8 cellular contexts compared by ENCODE assay signal in genomic region chr7:130733866-130734524, GRCh38. TPM values are rescaled to one million over a fixed set of nuclear protein-coding genes. Genes with fewer than 3 reads are reported as not detected.
A peak's percentile ranks its signal among the peaks of the same experiment; 100 is the strongest.
DNase-seq lines count a peak whose midpoint lies in the region; ATAC-seq and TF ChIP-seq lines count a peak whose summit lies in the region.

TSS of gene KLF14 (minus strand) at chr7:130734207. CDS start at chr7:130734033, 174 bp downstream.

- H3K27ac ChIP-seq in smooth muscle cell (ENCODE audit: low read depth) = no peak within 1 kb of the TSS

- H3K4me3 ChIP-seq in smooth muscle cell = peak within 1 kb of the TSS; percentile 77

- ATAC-seq in esophagus mucosa (no peak), GM18861 (IDR thresholded peaks at IDR 0.05; ENCODE audit: unreplicated experiment) (no peak)

- H3K79me2 ChIP-seq in smooth muscle cell (ENCODE audit: low read depth) = no peaks in the 10 kb centered on the region

- no peaks in the 10 kb centered on the region for H3F3A ChIP-seq in smooth muscle cell (ENCODE audit: low read depth)

- peaks cover 88% of the 10 kb centered on the region for H3K27me3 ChIP-seq in smooth muscle cell (ENCODE audit: low read depth)

- H3K9me3 ChIP-seq in smooth muscle cell (replicated peaks; ENCODE audit: low read depth) = peaks cover 6% of the 10 kb centered on the region

- H3K36me3 ChIP-seq in smooth muscle cell (ENCODE audit: low read depth) = no peaks in the 10 kb centered on the region

- peak within 1 kb of the TSS; percentile 1 for H3K9ac ChIP-seq in smooth muscle cell (ENCODE audit: low read depth)

- H3K4me1 ChIP-seq in smooth muscle cell (ENCODE audit: low read depth) = peaks cover 7% of the 10 kb centered on the region

- H4K20me1 ChIP-seq in smooth muscle cell (ENCODE audit: low read depth) = no peaks in the 10 kb centered on the region

- DNase-seq in NCI-H1417 (lab: John Stamatoyannopoulos, UW) = peak; percentile 52 to 56 (median 53)
- DNase-seq in NCI-H1417 treated with DMSO at 0.1 percent for 48 hours (lab: John Stamatoyannopoulos, UW) = no peak
- peak; percentile 70 for DNase-seq in NCI-H2227 treated with DMSO at 0.1 percent for 48 hours (lab: John Stamatoyannopoulos, UW)
- DNase-seq in activated gamma-delta T cell treated with anti-CD3 and anti-CD28 coated beads, Interleukin-2, amount 50 U/mL, for 16 hours (ENCODE audit: low read depth) = peak; percentile 7
- peak; percentile 28 for DNase-seq in hepatic stellate cell (ENCODE audit: low spot score)
- no peak for DNase-seq in smooth muscle cell (lab: John Stamatoyannopoulos, UW; ENCODE audit: unreplicated experiment)

- 1% methylated on average over 61 of the region's 97 CpGs for WGBS in smooth muscle cell (ENCODE audit: low lambda C conversion rate)

- H2AFZ ChIP-seq in smooth muscle cell (ENCODE audit: low read depth) = peak within 1 kb of the TSS; percentile 90

- H3K4me2 ChIP-seq in smooth muscle cell = peak within 1 kb of the TSS; percentile 96

- no peak for TF ChIP-seq CTCF in smooth muscle cell (IDR thresholded peaks at IDR 0.05; ENCODE audit: borderline replicate concordance, insufficient read depth, poor library complexity, severe bottlenecking)

RNA-seq across cellular contexts. Expression of gene KLF14, which starts in this region (rescaled TPM):
- not detected in 2 replicates for total RNA-seq in smooth muscle cell
- polyA plus RNA-seq in smooth muscle cell = not detected in 2 replicates
- total RNA-seq in esophagus mucosa = not detected

Comparison
In these comparisons a context has a peak if more than half of its experiments do, and no peak if none do; other contexts are left out.
1. DNase-seq: peak in NCI-H1417 (3 of 3), NCI-H2227 treated with DMSO at 0.1 percent for 48 hours (single experiment), activated gamma-delta T cell treated with anti-CD3 and anti-CD28 coated beads, Interleukin-2, amount 50 U/mL, for 16 hours (single experiment) and hepatic stellate cell (single experiment); none in NCI-H1417 treated with DMSO at 0.1 percent for 48 hours (single experiment) and smooth muscle cell (single experiment).